In the genomic region with DNA sequence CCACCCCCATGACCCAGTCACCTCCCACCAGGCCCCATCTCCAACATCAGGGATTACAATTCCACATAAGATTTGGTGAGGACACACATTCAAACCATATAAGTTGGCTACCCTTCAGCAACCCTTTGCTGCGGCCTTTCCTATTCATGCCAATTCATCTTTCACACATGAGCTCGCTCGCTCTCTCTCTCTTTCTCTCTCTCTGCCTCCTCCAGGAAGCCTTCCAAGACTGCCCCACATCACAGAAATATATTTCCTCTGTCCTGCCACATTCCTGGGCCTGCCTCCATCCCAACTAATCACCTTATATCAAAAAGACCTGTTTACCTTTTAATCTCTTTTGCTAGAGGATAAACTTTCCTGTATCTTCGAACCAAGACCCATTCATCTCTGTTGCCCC, we compare ENCODE assay signal across 9 cellular contexts.
"Had no signal": no experiment of that assay in that cellular context is flagged by ENCODE, and none has a peak within 500 bp of the region (broad histone marks: within the 10 kb centered on the region; RNA-seq: fewer than 3 reads in every experiment).

No MANE protein-coding gene starts in this region.

- H3K4me2 ChIP-seq: KMS-11 had no signal

- H3K9ac ChIP-seq: KMS-11 had no signal

- H3K4me3 Mint-ChIP-seq: H9 had no signal

- H3K27ac Mint-ChIP-seq: H9 had no signal

- H3K27ac ChIP-seq: KMS-11 had no signal

- FAIRE-seq: H1, H54, HTR-8/SVneo had no signal

- H3K4me3 ChIP-seq: GM23248 had no signal

- DNase-seq: GM23248, H9, HCEC 1CT, IMR-90, KBM-7 had no signal
